In the genomic region with DNA sequence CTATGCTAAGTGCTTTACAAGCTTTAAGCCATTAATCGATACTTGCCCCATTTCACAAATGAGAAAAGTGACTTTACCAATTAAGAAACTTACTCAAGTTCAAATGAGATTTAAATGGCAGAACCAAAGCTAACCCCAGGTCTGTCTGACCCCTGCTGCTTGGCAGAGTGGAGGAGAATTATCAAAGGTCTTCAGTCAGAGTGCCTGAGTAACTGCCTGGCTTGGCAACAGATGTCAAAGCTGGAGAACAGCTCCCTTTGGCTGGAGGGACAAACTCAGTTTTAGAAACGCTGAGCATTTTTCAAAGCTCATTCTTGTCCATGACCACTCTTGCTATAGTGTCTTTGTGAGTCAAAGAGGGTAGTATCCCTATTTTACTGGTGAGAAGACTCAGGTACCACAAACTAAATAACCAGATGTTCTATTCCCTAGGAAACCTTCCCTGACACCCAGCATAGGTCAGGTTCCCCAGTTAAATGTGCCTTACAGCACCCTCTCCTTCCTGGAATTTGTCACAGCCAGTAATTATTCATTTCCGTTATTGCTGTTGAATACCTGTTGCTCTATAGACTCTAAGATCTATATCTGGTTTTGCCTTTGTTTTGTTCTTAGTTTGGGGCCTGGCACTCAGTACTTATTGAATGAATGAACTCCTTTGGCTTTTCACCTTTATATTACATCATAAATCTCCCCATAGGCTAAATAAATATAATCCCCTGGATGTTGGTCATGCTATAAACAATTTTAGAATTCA, we compare ENCODE assay signal across 14 cellular contexts.
"Had no signal": no experiment of that assay in that cellular context is flagged by ENCODE, and none has a peak within 500 bp of the region (broad histone marks: within the 10 kb centered on the region; RNA-seq: fewer than 3 reads in every experiment).

No MANE protein-coding gene starts in this region.

- H3K27me3 ChIP-seq: ascending aorta, breast epithelium, gastrocnemius medialis, heart left ventricle, sigmoid colon had no signal

- H3K9me3 ChIP-seq: ascending aorta, breast epithelium, gastrocnemius medialis, heart left ventricle, sigmoid colon had no signal

- ATAC-seq: gastrocnemius medialis; left cardiac atrium; stimulated activated effector memory CD8-positive, alpha-beta T cell treated with anti-CD3 and anti-CD28 coated beads, Interleukin-12 subunit alpha, Interleukin-12 subunit beta, amount 100 ng/mL, for 72 hours; WTC11 had no signal

- H3K27ac Mint-ChIP-seq: activated naive CD4-positive, alpha-beta T cell treated with anti-CD3 and anti-CD28 coated beads, Interleukin-2, amount 10 ng/mL, durations not matched to agents 7 days and 5 days; stimulated activated effector memory CD8-positive, alpha-beta T cell treated with anti-CD3 and anti-CD28 coated beads, Interleukin-12 subunit alpha, Interleukin-12 subunit beta, amount 100 ng/mL, for 72 hours; WTC11 had no signal

- DNase-seq: activated naive CD4-positive, alpha-beta T cell treated with anti-CD3 and anti-CD28 coated beads, Interleukin-2, amount 10 ng/mL, durations not matched to agents 7 days and 5 days; cerebellar nuclear complex; effector memory CD4-positive, alpha-beta T cell; gastrocnemius medialis; heart left ventricle; left cardiac atrium; sigmoid colon; stimulated activated CD4-positive, alpha-beta T cell treated with anti-CD3 and anti-CD28 coated beads, Interleukin-12 subunit alpha, Interleukin-12 subunit beta, amount 100 ng/mL, for 4 hours; stimulated activated CD4-positive, alpha-beta T cell treated with anti-CD3 and anti-CD28 coated beads, Interleukin-2, amount 100 ng/mL, for 24 hours had no signal

- H3K4me3 Mint-ChIP-seq: activated naive CD4-positive, alpha-beta T cell treated with anti-CD3 and anti-CD28 coated beads, Interleukin-2, amount 10 ng/mL, durations not matched to agents 7 days and 5 days; neural crest cell; stimulated activated effector memory CD8-positive, alpha-beta T cell treated with anti-CD3 and anti-CD28 coated beads, Interleukin-12 subunit alpha, Interleukin-12 subunit beta, amount 100 ng/mL, for 72 hours; WTC11 had no signal

- H3K9me3 Mint-ChIP-seq: activated naive CD4-positive, alpha-beta T cell treated with anti-CD3 and anti-CD28 coated beads, Interleukin-2, amount 10 ng/mL, durations not matched to agents 7 days and 5 days; neural crest cell; stimulated activated effector memory CD8-positive, alpha-beta T cell treated with anti-CD3 and anti-CD28 coated beads, Interleukin-12 subunit alpha, Interleukin-12 subunit beta, amount 100 ng/mL, for 72 hours; WTC11 had no signal

- H3K4me1 ChIP-seq: breast epithelium had no signal

- H3K36me3 ChIP-seq: ascending aorta, breast epithelium, gastrocnemius medialis, heart left ventricle, sigmoid colon had no signal

- H3K27ac ChIP-seq: ascending aorta, breast epithelium, gastrocnemius medialis, heart left ventricle, sigmoid colon had no signal

- H3K4me3 ChIP-seq: ascending aorta, breast epithelium, gastrocnemius medialis, heart left ventricle, sigmoid colon had no signal

- H3K36me3 Mint-ChIP-seq: activated naive CD4-positive, alpha-beta T cell treated with anti-CD3 and anti-CD28 coated beads, Interleukin-2, amount 10 ng/mL, durations not matched to agents 7 days and 5 days; stimulated activated effector memory CD8-positive, alpha-beta T cell treated with anti-CD3 and anti-CD28 coated beads, Interleukin-12 subunit alpha, Interleukin-12 subunit beta, amount 100 ng/mL, for 72 hours; WTC11 had no signal
